Comparison of ENCODE assay signal across 30 cellular contexts in genomic region chr6:155147958-155148663, GRCh38.
DNase-seq lines count a peak whose midpoint lies in the region; ATAC-seq, FAIRE-seq and TF ChIP-seq lines count a peak whose summit lies in the region.
"Had no signal": no experiment of that assay in that cellular context is flagged by ENCODE, and none has a peak within 500 bp of the region (broad histone marks: within the 10 kb centered on the region; RNA-seq: fewer than 3 reads in every experiment).

No MANE protein-coding gene starts in this region.

- no peaks in the 10 kb centered on the region for H3K27me3 ChIP-seq in SJSA1 (replicated peaks)
- no peaks in the 10 kb centered on the region for H3K27me3 ChIP-seq in H1 (replicated peaks in 1 of 4; ENCODE audit: control insufficient read depth in 3 of 4, extremely low read depth in 1 of 4, insufficient read depth in 3 of 4, low read length in 3 of 4)
- H3K27me3 ChIP-seq in SJCRH30, result no peaks in the 10 kb centered on the region
- H3K27me3 ChIP-seq: body of pancreas, ovary, upper lobe of left lung had no signal

- peaks cover 60% of the 10 kb centered on the region for H3K4me1 ChIP-seq in SJSA1 (replicated peaks)
- H3K4me1 ChIP-seq in H1 (replicated peaks in 1 of 4; ENCODE audit: control insufficient read depth in 3 of 4, insufficient read depth in 4 of 4, low read length in 3 of 4), result peaks cover 0 to 24% (median 18%) of the 10 kb centered on the region in 4 experiments; a peak in 6 of 7 replicates
- H3K4me1 ChIP-seq in SJCRH30, result peaks cover 18% of the 10 kb centered on the region

- H3K79me2 ChIP-seq in H1 (ENCODE audit: control insufficient read depth in 1 of 2, insufficient read depth in 2 of 2, low read length in 2 of 2), result 0 out of 4 replicates have a peak, but pooled peaks cover 0 to 2% of the 10 kb centered on the region in 2 experiments

- peak; percentile 85 for ATAC-seq in stimulated activated naive CD8-positive, alpha-beta T cell treated with anti-CD3 and anti-CD28 coated beads, Interleukin-15, Interleukin-2, amounts not matched to agents 100 U/mL and 50 U/mL, for 24 hours
- ATAC-seq: A549; body of pancreas; CD8-positive, alpha-beta T cell; lower lobe of right lung; natural killer cell treated with Interleukin-12 subunit alpha and Interleukin-12 subunit beta and Interleukin-15 and Interleukin-18, amount 100 ng/mL, for 72 hours had no signal

- H3K23ac ChIP-seq in H1 (ENCODE audit: insufficient read length), result no peak overlapping the region

- H3K14ac ChIP-seq in H1 (ENCODE audit: insufficient read length), result no peak overlapping the region

- H2BK15ac ChIP-seq in H1 (ENCODE audit: low read length), result peak overlapping the region; percentile 84; the same call in 1 of the 2 replicates

- H3K4me3 ChIP-seq in SJSA1 (no peak overlapping the region), H1 (ENCODE audit: extremely low read depth in 1 of 4, insufficient read depth in 2 of 4, low read depth in 3 of 4, low read length in 4 of 4) (peak overlapping the region in 1 of 4 experiments; percentile 14; a peak in 1 of 8 replicates), SJCRH30 (no peak overlapping the region)
- H3K4me3 ChIP-seq: A549, body of pancreas, GM23248, lower lobe of right lung, ovary, SK-N-MC, smooth muscle cell, upper lobe of left lung had no signal

- FAIRE-seq in H1 (lab: Jason Lieb, UNC), result no peak
- FAIRE-seq: A549, GM12892 had no signal

- H3K18ac ChIP-seq in H1 (ENCODE audit: extremely low read depth, low read length), result no peak overlapping the region

- DNase-seq in activated CD8-positive, alpha-beta memory T cell treated with anti-CD3 and anti-CD28 coated beads for 24 hours, result peak; percentile 30
- DNase-seq in activated CD8-positive, alpha-beta memory T cell treated with anti-CD3 and anti-CD28 coated beads, Interleukin-2, amount 50 U/mL, for 48 hours, result no peak
- no peak for DNase-seq in SJSA1 (ENCODE audit: low read depth in 1 of 2, low spot score in 2 of 2)
- DNase-seq in H1 (ENCODE audit: low read depth in 1 of 2, low spot score in 2 of 2), result no peak
- no peak for DNase-seq in stimulated activated naive CD8-positive, alpha-beta T cell treated with anti-CD3 and anti-CD28 coated beads, Interleukin-15, Interleukin-2, amounts not matched to agents 100 U/mL and 50 U/mL, for 24 hours
- no peak for DNase-seq in NCI-H526 treated with DMSO at 0.1 percent for 48 hours (lab: John Stamatoyannopoulos, UW)
- DNase-seq in EL, result no peak
- no peak for DNase-seq in SJCRH30
- DNase-seq: activated gamma-delta T cell treated with Interleukin-2 at 50 U/mL for 16 hours; body of pancreas; CD8-positive, alpha-beta T cell; DMS 273 treated with DMSO at 0.1 percent for 48 hours; GM23248; kidney glomerular epithelial cell; lower lobe of right lung; NCI-H1417; NCI-H2081; NCI-H226; NCI-H774; ovary; RPMI8226; stimulated activated CD4-positive, alpha-beta T cell treated with anti-CD3 and anti-CD28 coated beads, Interleukin-1b, Interleukin-23, amount 100 ng/mL, for 48 hours had no signal

- TF ChIP-seq CTCF in H1 (IDR thresholded peaks at IDR 0.05; ENCODE audit: control extremely low read depth in 1 of 3, insufficient read depth in 1 of 3, low read depth in 1 of 3, low read length in 3 of 3), result no peak

- TF ChIP-seq RAD21 in H1 (IDR thresholded peaks at IDR 0.05 in 1 of 2, conservative IDR thresholded peaks at IDR 0.05 in 1 of 2; ENCODE audit: low read depth in 2 of 2, low read length in 2 of 2), result no peak

- POLR2A ChIA-PET in H1 (lab: Charles Lee; ENCODE audit: partially characterized antibody), result interaction anchor here (1.5 kb wide), 1 partner anchor 14 kb away, joined by 4 read pairs; no protein-coding TSS in a partner anchor

- no peak overlapping the region for H3K9ac ChIP-seq in H1 (replicated peaks in 1 of 4; ENCODE audit: extremely low read depth in 1 of 4, low read depth in 3 of 4, low read length in 3 of 4)
- H3K9ac ChIP-seq: GM23248 had no signal

- no peak for TF ChIP-seq EP300 in H1 (IDR thresholded peaks at IDR 0.05; ENCODE audit: borderline replicate concordance in 1 of 2, low read depth in 2 of 2, low read length in 2 of 2)

- H2AK5ac ChIP-seq in H1 (ENCODE audit: low read depth, low read length), result peak overlapping the region; percentile 79

- no peak overlapping the region for H4K5ac ChIP-seq in H1 (ENCODE audit: insufficient read length, low read depth, low read length)

- H4K20me1 ChIP-seq in H1 (replicated peaks in 1 of 2; ENCODE audit: control insufficient read depth in 1 of 2, insufficient read depth in 2 of 2, low read length in 2 of 2), result no peaks in the 10 kb centered on the region

- H3K4ac ChIP-seq in H1 (replicated peaks; ENCODE audit: insufficient read length, low read depth, low read length), result peak overlapping the region; percentile 69

- no peaks in the 10 kb centered on the region for H3K79me1 ChIP-seq in H1 (ENCODE audit: low read depth, low read length)

- H3K9me3 ChIP-seq in SJSA1 (replicated peaks) (no peaks in the 10 kb centered on the region), H1 (ENCODE audit: insufficient read depth in 2 of 2, low read depth in 1 of 2, low read length in 1 of 2) (no peaks in the 10 kb centered on the region), SJCRH30 (replicated peaks) (no peaks in the 10 kb centered on the region)
- H3K9me3 ChIP-seq: A549, body of pancreas, lower lobe of right lung, ovary, upper lobe of left lung had no signal

- H4K8ac ChIP-seq in H1 (ENCODE audit: extremely low read depth, insufficient read depth, low read length), result no peak overlapping the region

- peak overlapping the region; percentile 94 for H2BK12ac ChIP-seq in H1 (ENCODE audit: low read depth, low read length)

- H3K36me3 ChIP-seq in SJSA1, result peaks cover 55% of the 10 kb centered on the region
- peaks cover 0 to 4% (median 0%) of the 10 kb centered on the region in 4 experiments; a peak in 1 of 8 replicates for H3K36me3 ChIP-seq in H1 (ENCODE audit: control insufficient read depth in 2 of 4, insufficient read depth in 4 of 4, low read length in 3 of 4)
- H3K36me3 ChIP-seq in SJCRH30, result peaks cover 2% of the 10 kb centered on the region; the same call in 1 of the 2 replicates
- H3K36me3 ChIP-seq: lower lobe of right lung, ovary, upper lobe of left lung had no signal

- no peak overlapping the region for H2AFZ ChIP-seq in H1 (ENCODE audit: low read length)
- H2AFZ ChIP-seq: GM23248 had no signal

- CTCF ChIA-PET in H1 (lab: Charles Lee; ENCODE audit: partially characterized antibody), result interaction anchor here (0.6 to 1.8 kb wide), 5 partner anchors 8 to 103 kb away, joined by 3 to 4 read pairs (median 4); no protein-coding TSS in a partner anchor

- H4K91ac ChIP-seq in H1 (replicated peaks; ENCODE audit: insufficient read length, low read length), result peak overlapping the region; percentile 75

- H3K27ac ChIP-seq in SJSA1 (peak overlapping the region; percentile 86), H1 (ENCODE audit: low read depth, low read length) (no peak overlapping the region), SJCRH30 (no peak overlapping the region)
- H3K27ac ChIP-seq: A549, body of pancreas, epithelial cell of prostate, GM23248, lower lobe of right lung, ovary, SK-N-MC, upper lobe of left lung, VCaP had no signal

- no peak for TF ChIP-seq POLR2A in H1 (IDR thresholded peaks at IDR 0.05; ENCODE audit: control extremely low read depth in 1 of 2, low read depth in 2 of 2, low read length in 2 of 2)

- H3K56ac ChIP-seq in H1 (replicated peaks; ENCODE audit: insufficient read length, low read depth, low read length), result no peak overlapping the region

- WGBS in H1 (ENCODE audit: extremely low coverage in 1 of 2, insufficient coverage in 1 of 2, insufficient read length in 1 of 2, insufficient replicate concordance in 2 of 2, low coverage in 1 of 2, low lambda C conversion rate in 2 of 2, missing lambda C conversion rate in 1 of 2), 2 experiments, result 88% methylated on average over 7 of the region's 7 CpGs; no CpG with 5 or more reads in 1 of the 2 experiments

- peak overlapping the region; percentile 58; the same call in 1 of the 2 replicates for H2BK5ac ChIP-seq in H1 (ENCODE audit: low read depth, low read length)

- no peaks in the 10 kb centered on the region for H3K23me2 ChIP-seq in H1 (ENCODE audit: low read depth, low read length)

- H3K4me2 ChIP-seq in H1 (ENCODE audit: insufficient read depth in 1 of 2, low read depth in 2 of 2, low read length in 2 of 2), result peak overlapping the region; percentile 22 to 40; a peak in 1 of 4 replicates
- H3K4me2 ChIP-seq: A549, smooth muscle cell had no signal

- H2BK120ac ChIP-seq in H1 (replicated peaks; ENCODE audit: low read depth, low read length), result no peak overlapping the region

- peak overlapping the region; percentile 84 for H2BK20ac ChIP-seq in H1 (ENCODE audit: low read length)

TF ChIP-seq in H1, 55 proteins besides CTCF, POLR2A, EP300 and RAD21 (continues in another document):
- TF ChIP-seq SIX5 (IDR thresholded peaks at IDR 0.05; ENCODE audit: low read depth, low read length) (no peak), CEBPB (IDR thresholded peaks at IDR 0.05; ENCODE audit: low read depth, low read length) (no peak)
